8 cellular contexts compared by ENCODE assay signal in genomic region chr5:157143127-157143959, GRCh38. TPM values are rescaled to one million over a fixed set of nuclear protein-coding genes. Genes with fewer than 3 reads are reported as not detected.
DNase-seq lines count a peak whose midpoint lies in the region; ATAC-seq and TF ChIP-seq lines count a peak whose summit lies in the region.

No MANE protein-coding gene starts in this region.

- peak; percentile 69 for DNase-seq in GM10248 (ENCODE audit: extremely low spot score)
- DNase-seq in SW480 (ENCODE audit: low spot score) = peak; percentile 42
- peak; percentile 58 for DNase-seq in iPS-NIHi11 (ENCODE audit: low spot score)
- peak; percentile 32 for DNase-seq in stimulated activated CD4-positive, alpha-beta T cell treated with anti-CD3 and anti-CD28 coated beads, Interleukin-12 subunit alpha, Interleukin-12 subunit beta, amount 100 ng/mL, for 4 hours
- no peak for DNase-seq in GM19240 (ENCODE audit: insufficient read length, low spot score)

- peak overlapping the region; percentile 94 to 99 (median 95) for H3K27ac Mint-ChIP-seq in brain

- H3K27ac ChIP-seq in KOPT-K1 (ENCODE audit: low read depth, low read length, poor library complexity, severe bottlenecking) = peak overlapping the region; percentile 96

- POLR2A ChIA-PET in GM10248 (lab: Yijun Ruan, JAX) = interaction anchor here (0.5 to 1.8 kb wide), 5 partner anchors 11 to 714 kb away, joined by 3 to 6 read pairs (median 5); no protein-coding TSS in a partner anchor

- TF ChIP-seq CTCF in GM10248 (IDR thresholded peaks at IDR 0.05; ENCODE audit: control extremely low read depth, extremely low read depth, low read depth, missing control alignments) (no peak), brain (conservative IDR thresholded peaks at IDR 0.05) (no peak)

- H3K4me1 Mint-ChIP-seq in brain = peaks cover 31% of the 10 kb centered on the region

- peaks cover 8% of the 10 kb centered on the region for H3K27me3 Mint-ChIP-seq in brain

- peak overlapping the region; percentile 89 to 98 (median 94) for H3K4me3 Mint-ChIP-seq in brain

- CTCF ChIA-PET in GM10248 (lab: Yijun Ruan, JAX) = interaction anchor here (0.7 to 3.8 kb wide), 9 partner anchors 11 to 250 kb away, joined by 3 to 31 read pairs (median 3); no protein-coding TSS in a partner anchor

- H3K36me3 Mint-ChIP-seq in brain = peaks cover 31% of the 10 kb centered on the region

- peak; percentile 34 for ATAC-seq in GM21825 (IDR thresholded peaks at IDR 0.05; ENCODE audit: unreplicated experiment)

- peaks cover 0 to 17% (median 9%) of the 10 kb centered on the region in 5 experiments for H3K9me3 Mint-ChIP-seq in brain

- H3K9me3 ChIP-seq in KOPT-K1 (ENCODE audit: insufficient read depth, low read length, poor library complexity, severe bottlenecking) = no peaks in the 10 kb centered on the region

- peaks cover 16% of the 10 kb centered on the region for H3K36me3 ChIP-seq in KOPT-K1 (ENCODE audit: insufficient read depth, low read length)

RNA-seq across cellular contexts. Expression of gene MED7, which starts 0.7 kb away (rescaled TPM):
- 5.3 TPM for polyA plus RNA-seq in brain (ENCODE audit: insufficient read depth, low read depth, low replicate concordance)

RNA-seq across cellular contexts. Expression of gene GARIN3, which starts 22.7 kb away (rescaled TPM):
- not detected for polyA plus RNA-seq in brain (ENCODE audit: insufficient read depth, low read depth, low replicate concordance)

RNA-seq across cellular contexts. Expression of gene HAVCR2, which starts 34.5 kb away (rescaled TPM):
- polyA plus RNA-seq in brain (ENCODE audit: insufficient read depth, low read depth, low replicate concordance) = 2.8 TPM

RNA-seq across cellular contexts. Expression of gene ITK, which starts 37.3 kb away (rescaled TPM):
- polyA plus RNA-seq in brain (ENCODE audit: insufficient read depth, low read depth, low replicate concordance) = 0.08 TPM
